ENCODE assay signal across 20 cellular contexts in the genomic region with DNA sequence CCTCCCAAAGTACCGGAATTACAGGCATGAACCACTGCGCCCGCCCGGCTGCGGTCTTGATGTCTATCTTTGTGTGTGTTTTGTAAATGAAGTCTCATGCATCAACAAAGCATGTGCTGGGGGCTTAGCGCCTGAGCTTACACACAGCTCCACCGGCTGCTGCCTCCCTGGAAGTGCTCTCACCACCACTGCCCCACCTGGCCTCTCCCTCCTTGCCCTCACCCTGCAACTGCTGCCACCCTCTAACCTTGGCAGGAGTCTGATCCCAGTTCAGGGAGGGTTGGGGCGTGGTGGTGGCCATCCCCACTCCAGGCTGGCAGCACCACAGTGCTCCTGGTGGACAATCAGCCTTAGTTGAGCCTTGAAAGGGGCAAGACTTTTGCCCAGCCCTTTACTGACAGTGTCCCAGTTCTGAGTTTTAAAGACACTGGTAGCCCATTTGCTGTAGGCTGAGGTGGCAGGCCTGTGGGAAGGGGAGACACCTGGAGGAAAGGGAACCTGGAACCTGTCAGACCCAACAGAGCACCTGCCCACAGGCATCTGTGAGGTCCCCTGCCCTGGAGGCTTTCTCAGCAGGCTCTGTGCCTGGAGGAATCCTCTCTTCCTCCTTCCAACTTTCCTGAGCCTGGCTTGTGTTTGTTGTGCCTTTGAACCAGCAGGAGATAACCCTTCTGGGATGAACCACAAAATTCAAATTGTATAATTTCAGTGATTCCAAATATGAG. TPM values are rescaled to one million over a fixed set of nuclear protein-coding genes. Genes with fewer than 3 reads are reported as not detected.
A peak's percentile ranks its signal among the peaks of the same experiment; 100 is the strongest.
DNase-seq lines count a peak whose midpoint lies in the region; ATAC-seq, FAIRE-seq and TF ChIP-seq lines count a peak whose summit lies in the region.
"Had no signal": no experiment of that assay in that cellular context is flagged by ENCODE, and none has a peak within 500 bp of the region (broad histone marks: within the 10 kb centered on the region; RNA-seq: fewer than 3 reads in every experiment).

No MANE protein-coding gene starts in this region.

- H3K36me3 ChIP-seq in GM23338 (ENCODE audit: insufficient read depth) (peaks cover 10% of the 10 kb centered on the region), HepG2 (replicated peaks in 1 of 2; ENCODE audit: control insufficient read depth in 1 of 2, insufficient read depth in 2 of 2, low read length in 2 of 2) (peaks cover 0 to 12% of the 10 kb centered on the region in 2 experiments; a peak in 2 of 5 replicates), small intestine (ENCODE audit: control insufficient read depth in 2 of 2, insufficient read depth in 2 of 2, low read length in 2 of 2) (no peaks in the 10 kb centered on the region)
- H3K36me3 ChIP-seq: brain microvascular endothelial cell had no signal

- TF ChIP-seq CTCF in GM23338 (conservative IDR thresholded peaks at IDR 0.05; ENCODE audit: low read depth in 2 of 2) (peak in 1 of 2 experiments; percentile 17; a peak in 2 of 4 replicates), WTC11 (IDR thresholded peaks at IDR 0.05) (no peak), HepG2 (CRISPR knock-in tag; IDR thresholded peaks at IDR 0.05) (peak; percentile 26)

- peaks cover 37% of the 10 kb centered on the region for H3K4me1 Mint-ChIP-seq in GM23338
- H3K4me1 Mint-ChIP-seq in WTC11: peaks cover 52% of the 10 kb centered on the region
- H3K4me1 Mint-ChIP-seq: activated naive CD4-positive, alpha-beta T cell treated with anti-CD3 and anti-CD28 coated beads, Interleukin-2, amount 50 U/mL, for 24 hours; naive thymus-derived CD8-positive, alpha-beta T cell had no signal

- no peak overlapping the region for H3K4me2 ChIP-seq in GM23338
- no peak overlapping the region for H3K4me2 ChIP-seq in HepG2 (ENCODE audit: low read depth, low read length)

- H3K79me2 ChIP-seq in GM23338 (replicated peaks; ENCODE audit: insufficient read depth) (no peaks in the 10 kb centered on the region), HepG2 (ENCODE audit: insufficient read depth, low read length) (no peaks in the 10 kb centered on the region)

- CTCF ChIA-PET in WTC11 (lab: Charles Lee): interaction anchor here (1.0 to 1.1 kb wide), 2 partner anchors 42 to 365 kb away, joined by 3 to 4 read pairs; a partner anchor contains a TSS
- CTCF ChIA-PET in HepG2 (lab: Yijun Ruan, JAX; ENCODE audit: low intra/inter-chr PET ratio, low total read pairs): no interaction called here

- H3K4me3 Mint-ChIP-seq in GM23338: no peak overlapping the region
- H3K4me3 Mint-ChIP-seq in WTC11: no peak overlapping the region
- H3K4me3 Mint-ChIP-seq: activated CD4-positive, alpha-beta T cell treated with anti-CD3 and anti-CD28 coated beads, Interleukin-2, amount 10 ng/mL, durations not matched to agents 7 days and 5 days; activated naive CD4-positive, alpha-beta T cell treated with anti-CD3 and anti-CD28 coated beads, Interleukin-2, amount 50 U/mL, for 24 hours; naive thymus-derived CD8-positive, alpha-beta T cell had no signal

- TF ChIP-seq RAD21 in HepG2 (CRISPR knock-in tag; IDR thresholded peaks at IDR 0.05): no peak

- H3K36me3 Mint-ChIP-seq in GM23338 (ENCODE audit: low read depth) (peaks cover 14% of the 10 kb centered on the region), WTC11 (peaks cover 12% of the 10 kb centered on the region)

- ATAC-seq in GM23338 (peak; percentile 13; the same call in 1 of the 3 replicates), WTC11 (peak; percentile 24), HepG2 (peak; percentile 67), GM21360 (IDR thresholded peaks at IDR 0.05; ENCODE audit: unreplicated experiment) (no peak)
- ATAC-seq: left lobe of liver; naive thymus-derived CD8-positive, alpha-beta T cell had no signal

- H4K20me1 ChIP-seq in GM23338 (replicated peaks; ENCODE audit: insufficient read depth): no peaks in the 10 kb centered on the region
- no peaks in the 10 kb centered on the region for H4K20me1 ChIP-seq in HepG2 (ENCODE audit: insufficient read depth, low read length)

- intact Hi-C loops in HepG2 (cut with micrococcal nuclease; ENCODE audit: unreplicated experiment): no loop called here

- H3K4me3 ChIP-seq in GM23338: no peak overlapping the region
- no peak overlapping the region for H3K4me3 ChIP-seq in HepG2 (replicated peaks in 1 of 3; ENCODE audit: insufficient read depth in 1 of 3, low read depth in 2 of 3, low read length in 3 of 3)
- no peak overlapping the region for H3K4me3 ChIP-seq in small intestine (ENCODE audit: low read depth in 1 of 2, low read length in 2 of 2)

- H3K9me2 ChIP-seq in GM23338 (ENCODE audit: insufficient read depth): no peaks in the 10 kb centered on the region

- no peak for TF ChIP-seq EP300 in HepG2 (IDR thresholded peaks at IDR 0.05; ENCODE audit: low read depth in 2 of 2, low read length in 2 of 2)
- no peak for TF ChIP-seq EP300 in HepG2 (CRISPR knock-in tag; IDR thresholded peaks at IDR 0.05; ENCODE audit: borderline replicate concordance)

- WGBS in HepG2 (ENCODE audit: low lambda C conversion rate): 97% methylated on average over 8 of the region's 8 CpGs
- 77 to 93% (median 84%) methylated on average over 8 of the region's 8 CpGs for WGBS in small intestine, 3 donors

- H3K9ac ChIP-seq in HepG2 (ENCODE audit: insufficient read depth, low read depth, low read length): no peak overlapping the region

- TF ChIP-seq POLR2A in HepG2 (IDR thresholded peaks at IDR 0.05; ENCODE audit: insufficient read depth in 1 of 2, low read depth in 2 of 2, low read length in 2 of 2): no peak

- in situ Hi-C loops in HepG2 (cut with HindIII; ENCODE audit: extremely low pct_ligation_motif_present, low pct_unique_long_range_greater_than_20kb): loop anchor here (5.0 kb wide), 1 partner anchor 41 kb away; a partner anchor contains a TSS

- H3K4me1 ChIP-seq in GM23338 (ENCODE audit: insufficient read depth): peaks cover 26% of the 10 kb centered on the region
- peaks cover 55% of the 10 kb centered on the region for H3K4me1 ChIP-seq in HepG2 (ENCODE audit: insufficient read depth, low read length)
- peaks cover 0 to 3% of the 10 kb centered on the region in 2 donors for H3K4me1 ChIP-seq in small intestine (ENCODE audit: control insufficient read depth in 2 of 2, insufficient read depth in 1 of 2, low read depth in 1 of 2, low read length in 1 of 2)

- H3K27me3 ChIP-seq in GM23338 (ENCODE audit: insufficient read depth) (no peaks in the 10 kb centered on the region), HepG2 (ENCODE audit: control insufficient read depth in 1 of 2, insufficient read depth in 2 of 2, low read length in 2 of 2) (no peaks in the 10 kb centered on the region), small intestine (ENCODE audit: control insufficient read depth in 2 of 2, insufficient read depth in 2 of 2, low read length in 2 of 2) (no peaks in the 10 kb centered on the region)
- H3K27me3 ChIP-seq: brain microvascular endothelial cell had no signal

- H2AFZ ChIP-seq in GM23338: no peak overlapping the region
- H2AFZ ChIP-seq in HepG2 (ENCODE audit: low read length): no peak overlapping the region

- H3F3A ChIP-seq in GM23338 (replicated peaks; ENCODE audit: low read depth): peaks cover 9% of the 10 kb centered on the region; the same call in 1 of the 2 replicates

- BruUV-seq in HepG2 (replicated peaks; lab: Mats Ljungman, UMichigan): no TSS peak

- no peaks in the 10 kb centered on the region for H3K9me3 ChIP-seq in HepG2 (ENCODE audit: low read length)
- no peaks in the 10 kb centered on the region for H3K9me3 ChIP-seq in small intestine (ENCODE audit: control insufficient read depth, low read depth)

- H3K9me3 Mint-ChIP-seq in GM23338 (no peaks in the 10 kb centered on the region), WTC11 (no peaks in the 10 kb centered on the region)
- H3K9me3 Mint-ChIP-seq: activated CD4-positive, alpha-beta T cell treated with anti-CD3 and anti-CD28 coated beads, Interleukin-2, amount 10 ng/mL, durations not matched to agents 7 days and 5 days; activated naive CD4-positive, alpha-beta T cell treated with anti-CD3 and anti-CD28 coated beads, Interleukin-2, amount 50 U/mL, for 24 hours; naive thymus-derived CD8-positive, alpha-beta T cell had no signal

- POLR2A ChIA-PET in WTC11 (lab: Charles Lee) (interaction anchor here (1.8 kb wide), 1 partner anchor 71 kb away, joined by 5 read pairs; a partner anchor contains a TSS), HepG2 (lab: Yijun Ruan, JAX) (interaction anchor here (0.8 to 1.0 kb wide), 2 partner anchors 41 to 82 kb away, joined by 3 to 4 read pairs; no protein-coding TSS in a partner anchor)

- FAIRE-seq in HepG2 (lab: Jason Lieb, UNC) (no peak), small intestine (lab: Jason Lieb, UNC) (no peak)

- H3K27ac Mint-ChIP-seq in GM23338: peak overlapping the region; percentile 77; the same call in 1 of the 2 replicates
- no peak overlapping the region for H3K27ac Mint-ChIP-seq in WTC11
- H3K27ac Mint-ChIP-seq: activated CD4-positive, alpha-beta T cell treated with anti-CD3 and anti-CD28 coated beads, Interleukin-2, amount 10 ng/mL, durations not matched to agents 7 days and 5 days; activated naive CD4-positive, alpha-beta T cell treated with anti-CD3 and anti-CD28 coated beads, Interleukin-2, amount 50 U/mL, for 24 hours had no signal

- DNase-seq in GM23338 (ENCODE audit: low spot score) (no peak), WTC11 (ENCODE audit: low spot score) (no peak), HepG2 (ENCODE audit: low spot score) (no peak), small intestine (peak; percentile 48), DMS79 treated with DMSO at 0.1 percent for 48 hours (lab: John Stamatoyannopoulos, UW) (no peak), superior temporal gyrus (ENCODE audit: extremely low spot score) (no peak), NCI-H1417 treated with DMSO at 0.1 percent for 48 hours (lab: John Stamatoyannopoulos, UW) (no peak)
- DNase-seq: activated CD4-positive, alpha-beta T cell treated with anti-CD3 and anti-CD28 coated beads, Interleukin-2, amount 10 ng/mL, durations not matched to agents 7 days and 5 days; activated T-cell treated with anti-CD3 and anti-CD28 coated beads for 4 hours; AML-193; brain microvascular endothelial cell; hypothalamus; MM.1S; naive thymus-derived CD8-positive, alpha-beta T cell; NCI-H187 treated with DMSO at 0.1 percent for 48 hours; NCI-H524; retina had no signal

- H3K27me3 Mint-ChIP-seq in GM23338 (ENCODE audit: insufficient read depth, low read depth, poor library complexity): peaks cover 8% of the 10 kb centered on the region
- H3K27me3 Mint-ChIP-seq in WTC11 (ENCODE audit: low read depth): no peaks in the 10 kb centered on the region
- H3K27me3 Mint-ChIP-seq: activated CD4-positive, alpha-beta T cell treated with anti-CD3 and anti-CD28 coated beads, Interleukin-2, amount 10 ng/mL, durations not matched to agents 7 days and 5 days; activated naive CD4-positive, alpha-beta T cell treated with anti-CD3 and anti-CD28 coated beads, Interleukin-2, amount 50 U/mL, for 24 hours; naive thymus-derived CD8-positive, alpha-beta T cell had no signal

- H3K27ac ChIP-seq in GM23338 (ENCODE audit: low read depth): no peak overlapping the region
- no peak overlapping the region for H3K27ac ChIP-seq in HepG2 (ENCODE audit: extremely low read length, insufficient read depth, low read length)
- H3K27ac ChIP-seq in small intestine (ENCODE audit: low read depth in 1 of 2, low read length in 1 of 2): no peak overlapping the region
- H3K27ac ChIP-seq: brain microvascular endothelial cell had no signal

RNA-seq across cellular contexts. Expression of a gene that starts 42.4 kb away (rescaled TPM):
- total RNA-seq in GM23338 (2014; rRNA removed; shearing (Covaris generic)): 144 and 149 TPM in 2 replicates
- 48.9 and 50.7 TPM in 2 replicates for polyA plus RNA-seq in GM23338 (2016; fragmentation: Nextera tagmentation; extraction: Ambion mirVana)
- 85.5 to 109 TPM (median 91.3 TPM) in 3 replicates for total RNA-seq in WTC11 (2021)
- 63.7 and 71.7 TPM in 2 replicates for total RNA-seq in HepG2 (2016; rRNA removed; fragmentation: Illumina TruSeq; extraction: Trizol)
- total RNA-seq in HepG2 (2016; cell fraction: cytosol; rRNA removed; fragmentation: Illumina TruSeq; extraction: Trizol; ENCODE audit: low read depth): 5.3 and 8.1 TPM in 2 replicates
- total RNA-seq in HepG2 (2016; cell fraction: insoluble cytoplasmic fraction; rRNA removed; fragmentation: Illumina TruSeq; extraction: Trizol): 59.2 and 62.0 TPM in 2 replicates
- 16.3 and 20.1 TPM in 2 replicates for total RNA-seq in HepG2 (2016; cell fraction: membrane; rRNA removed; fragmentation: Illumina TruSeq; extraction: Trizol)
- total RNA-seq in HepG2 (2016; cell fraction: nucleus; rRNA removed; fragmentation: Illumina TruSeq; extraction: Trizol): 55.9 and 59.7 TPM in 2 replicates
- 24.2 and 31.4 TPM in 2 replicates for polyA plus RNA-seq in HepG2 (2011; rRNA removed)
- 9.9 and 15.9 TPM in 2 replicates for polyA plus RNA-seq in HepG2 (2011; cell fraction: cytosol; rRNA removed)
- polyA plus RNA-seq in HepG2 (2011; cell fraction: nucleus; rRNA removed): 19.4 and 21.7 TPM in 2 replicates
- 34.3 and 43.6 TPM in 2 replicates for polyA plus RNA-seq in HepG2 (2012)
- polyA plus RNA-seq in HepG2 (2016; cell fraction: cytosol; fragmentation: Illumina TruSeq; extraction: Trizol; ENCODE audit: low read depth): 1.5 and 1.7 TPM in 2 replicates
- 55.1 and 60.7 TPM in 2 replicates for polyA plus RNA-seq in HepG2 (2016; cell fraction: insoluble cytoplasmic fraction; fragmentation: Illumina TruSeq; extraction: Trizol; ENCODE audit: low read depth)
- polyA plus RNA-seq in HepG2 (2016; cell fraction: membrane; fragmentation: Illumina TruSeq; extraction: Trizol; ENCODE audit: low read depth): 5.2 and 6.5 TPM in 2 replicates
- polyA plus RNA-seq in HepG2 (2016; cell fraction: nucleus; fragmentation: Illumina TruSeq; extraction: Trizol; ENCODE audit: insufficient read depth, low read depth): 61.4 and 70.9 TPM in 2 replicates
- 13.9 and 26.9 TPM in 2 replicates for polyA minus RNA-seq in HepG2 (2011; rRNA and poly(A)+ RNA removed; ENCODE audit: low replicate concordance)
- polyA minus RNA-seq in HepG2 (2011; cell fraction: cytosol; rRNA and poly(A)+ RNA removed): 20.9 and 21.9 TPM in 2 replicates
- 77.1 and 85.4 TPM in 2 replicates for polyA minus RNA-seq in HepG2 (2011; cell fraction: nucleus; rRNA and poly(A)+ RNA removed)
- polyA plus RNA-seq in small intestine: 1 to 10 TPM; 4.6 to 9.7 (median 6.3) TPM
